In the genomic region with DNA sequence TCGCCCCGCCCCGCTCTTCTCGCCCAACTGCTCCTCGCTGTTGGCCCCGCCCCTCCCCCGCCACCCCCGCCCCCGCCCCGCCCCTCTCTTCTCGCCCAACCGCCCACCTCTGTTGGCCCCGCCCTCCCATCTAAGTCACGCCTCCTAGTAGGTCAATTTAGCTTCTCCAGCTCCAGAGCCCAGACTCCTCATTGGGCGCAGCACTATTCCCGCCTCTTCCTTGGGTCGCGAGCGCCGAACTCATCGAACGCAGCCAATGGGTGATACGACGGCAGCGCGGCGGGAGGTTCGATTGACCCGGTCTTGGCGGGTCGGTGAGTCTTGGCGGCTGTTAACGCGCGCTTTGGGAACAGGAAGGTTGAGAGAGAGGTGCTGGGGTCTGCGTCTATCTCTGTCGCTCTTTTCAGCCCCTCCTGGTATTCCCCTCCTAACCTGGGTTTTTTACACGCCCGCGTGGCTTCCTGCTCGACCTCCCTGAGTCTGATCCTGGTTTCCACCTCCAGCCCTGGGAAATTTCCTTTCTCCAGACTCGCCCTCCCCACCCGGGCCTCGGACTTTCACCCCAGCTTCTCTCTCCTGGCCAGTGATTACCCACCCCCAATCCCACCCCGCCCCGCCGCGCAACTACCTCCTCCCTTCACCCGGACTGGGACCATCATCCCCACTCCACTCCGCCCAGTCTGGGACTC, we compare ENCODE assay signal across 1 cellular context.
TF ChIP-seq lines count a peak whose summit lies in the region.

A gene (plus strand): TSS at position 331 of the 689 bp plus-strand sequence. CDS start 643 bp downstream, outside the sequence.

TF ChIP-seq in HepG2, 621 proteins besides CTCF, POLR2A, EP300 and RAD21 (continued from another document and continues in another):
- TF ChIP-seq, protein P1, sequence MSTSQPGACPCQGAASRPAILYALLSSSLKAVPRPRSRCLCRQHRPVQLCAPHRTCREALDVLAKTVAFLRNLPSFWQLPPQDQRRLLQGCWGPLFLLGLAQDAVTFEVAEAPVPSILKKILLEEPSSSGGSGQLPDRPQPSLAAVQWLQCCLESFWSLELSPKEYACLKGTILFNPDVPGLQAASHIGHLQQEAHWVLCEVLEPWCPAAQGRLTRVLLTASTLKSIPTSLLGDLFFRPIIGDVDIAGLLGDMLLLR (CRISPR knock-in tag; IDR thresholded peaks at IDR 0.05), result peak; percentile 71
- TF ChIP-seq, protein P2, sequence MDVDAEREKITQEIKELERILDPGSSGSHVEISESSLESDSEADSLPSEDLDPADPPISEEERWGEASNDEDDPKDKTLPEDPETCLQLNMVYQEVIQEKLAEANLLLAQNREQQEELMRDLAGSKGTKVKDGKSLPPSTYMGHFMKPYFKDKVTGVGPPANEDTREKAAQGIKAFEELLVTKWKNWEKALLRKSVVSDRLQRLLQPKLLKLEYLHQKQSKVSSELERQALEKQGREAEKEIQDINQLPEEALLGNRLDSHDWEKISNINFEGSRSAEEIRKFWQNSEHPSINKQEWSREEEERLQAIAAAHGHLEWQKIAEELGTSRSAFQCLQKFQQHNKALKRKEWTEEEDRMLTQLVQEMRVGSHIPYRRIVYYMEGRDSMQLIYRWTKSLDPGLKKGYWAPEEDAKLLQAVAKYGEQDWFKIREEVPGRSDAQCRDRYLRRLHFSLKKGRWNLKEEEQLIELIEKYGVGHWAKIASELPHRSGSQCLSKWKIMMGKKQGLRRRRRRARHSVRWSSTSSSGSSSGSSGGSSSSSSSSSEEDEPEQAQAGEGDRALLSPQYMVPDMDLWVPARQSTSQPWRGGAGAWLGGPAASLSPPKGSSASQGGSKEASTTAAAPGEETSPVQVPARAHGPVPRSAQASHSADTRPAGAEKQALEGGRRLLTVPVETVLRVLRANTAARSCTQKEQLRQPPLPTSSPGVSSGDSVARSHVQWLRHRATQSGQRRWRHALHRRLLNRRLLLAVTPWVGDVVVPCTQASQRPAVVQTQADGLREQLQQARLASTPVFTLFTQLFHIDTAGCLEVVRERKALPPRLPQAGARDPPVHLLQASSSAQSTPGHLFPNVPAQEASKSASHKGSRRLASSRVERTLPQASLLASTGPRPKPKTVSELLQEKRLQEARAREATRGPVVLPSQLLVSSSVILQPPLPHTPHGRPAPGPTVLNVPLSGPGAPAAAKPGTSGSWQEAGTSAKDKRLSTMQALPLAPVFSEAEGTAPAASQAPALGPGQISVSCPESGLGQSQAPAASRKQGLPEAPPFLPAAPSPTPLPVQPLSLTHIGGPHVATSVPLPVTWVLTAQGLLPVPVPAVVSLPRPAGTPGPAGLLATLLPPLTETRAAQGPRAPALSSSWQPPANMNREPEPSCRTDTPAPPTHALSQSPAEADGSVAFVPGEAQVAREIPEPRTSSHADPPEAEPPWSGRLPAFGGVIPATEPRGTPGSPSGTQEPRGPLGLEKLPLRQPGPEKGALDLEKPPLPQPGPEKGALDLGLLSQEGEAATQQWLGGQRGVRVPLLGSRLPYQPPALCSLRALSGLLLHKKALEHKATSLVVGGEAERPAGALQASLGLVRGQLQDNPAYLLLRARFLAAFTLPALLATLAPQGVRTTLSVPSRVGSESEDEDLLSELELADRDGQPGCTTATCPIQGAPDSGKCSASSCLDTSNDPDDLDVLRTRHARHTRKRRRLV (CRISPR knock-in tag; IDR thresholded peaks at IDR 0.05), result peak; percentile 53; the same call in 1 of the 2 replicates
- no peak for TF ChIP-seq GZF1 (CRISPR knock-in tag; IDR thresholded peaks at IDR 0.05)
- TF ChIP-seq SALL1 (CRISPR knock-in tag; IDR thresholded peaks at IDR 0.05), result peak; percentile 57
- no peak for TF ChIP-seq TRIM24 (CRISPR knock-in tag; IDR thresholded peaks at IDR 0.05)
- TF ChIP-seq NKX3-1 (CRISPR knock-in tag; IDR thresholded peaks at IDR 0.05), result 0 out of 2 replicates have a peak, but pooled peaks have one; percentile 24
- peak; percentile 89; the same call in 1 of the 2 replicates for TF ChIP-seq ZNF253 (CRISPR knock-in tag; IDR thresholded peaks at IDR 0.05; ENCODE audit: borderline replicate concordance)
- no peak for TF ChIP-seq ZNF432 (CRISPR knock-in tag; IDR thresholded peaks at IDR 0.05; ENCODE audit: borderline replicate concordance)
- TF ChIP-seq, protein P3, sequence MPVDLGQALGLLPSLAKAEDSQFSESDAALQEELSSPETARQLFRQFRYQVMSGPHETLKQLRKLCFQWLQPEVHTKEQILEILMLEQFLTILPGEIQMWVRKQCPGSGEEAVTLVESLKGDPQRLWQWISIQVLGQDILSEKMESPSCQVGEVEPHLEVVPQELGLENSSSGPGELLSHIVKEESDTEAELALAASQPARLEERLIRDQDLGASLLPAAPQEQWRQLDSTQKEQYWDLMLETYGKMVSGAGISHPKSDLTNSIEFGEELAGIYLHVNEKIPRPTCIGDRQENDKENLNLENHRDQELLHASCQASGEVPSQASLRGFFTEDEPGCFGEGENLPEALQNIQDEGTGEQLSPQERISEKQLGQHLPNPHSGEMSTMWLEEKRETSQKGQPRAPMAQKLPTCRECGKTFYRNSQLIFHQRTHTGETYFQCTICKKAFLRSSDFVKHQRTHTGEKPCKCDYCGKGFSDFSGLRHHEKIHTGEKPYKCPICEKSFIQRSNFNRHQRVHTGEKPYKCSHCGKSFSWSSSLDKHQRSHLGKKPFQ (CRISPR knock-in tag; IDR thresholded peaks at IDR 0.05; ENCODE audit: insufficient replicate concordance), result no peak
- TF ChIP-seq MXI1 (IDR thresholded peaks at IDR 0.05; ENCODE audit: borderline replicate concordance, low read depth, low read length), result peak; percentile 93
- TF ChIP-seq CHD2 (IDR thresholded peaks at IDR 0.05; ENCODE audit: low read depth, low read length), result peak; percentile 73
- TF ChIP-seq, protein P4, sequence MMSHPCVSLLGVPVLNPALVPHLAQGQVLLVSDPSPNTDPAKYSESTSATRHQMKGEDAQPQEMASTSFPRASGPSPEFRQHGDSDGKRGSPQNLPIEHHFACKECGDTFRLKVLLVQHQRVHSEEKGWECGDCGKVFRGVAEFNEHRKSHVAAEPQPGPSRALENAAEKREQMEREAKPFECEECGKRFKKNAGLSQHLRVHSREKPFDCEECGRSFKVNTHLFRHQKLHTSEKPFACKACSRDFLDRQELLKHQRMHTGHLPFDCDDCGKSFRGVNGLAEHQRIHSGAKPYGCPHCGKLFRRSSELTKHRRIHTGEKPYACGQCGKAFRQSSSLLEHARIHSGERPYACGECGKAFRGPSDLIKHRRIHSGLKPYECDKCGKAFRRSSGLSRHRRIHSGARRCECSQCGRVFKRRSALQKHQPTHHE (CRISPR knock-in tag; IDR thresholded peaks at IDR 0.05; ENCODE audit: borderline replicate concordance), result peak; percentile 79
- no peak; the same call in 1 of the 2 replicates for TF ChIP-seq ZIK1 (CRISPR knock-in tag; IDR thresholded peaks at IDR 0.05; ENCODE audit: borderline replicate concordance, low read depth)
- TF ChIP-seq CC2D1A (CRISPR knock-in tag; IDR thresholded peaks at IDR 0.05), result 0 out of 2 replicates have a peak, but pooled peaks have one; percentile 21
- TF ChIP-seq KDM2A (CRISPR knock-in tag; IDR thresholded peaks at IDR 0.05; ENCODE audit: borderline replicate concordance, low read depth), result peak; percentile 63
- TF ChIP-seq FOXA1 (IDR thresholded peaks at IDR 0.05), result no peak
- TF ChIP-seq FOXA1 (CRISPR knock-in tag; IDR thresholded peaks at IDR 0.05), result 0 out of 2 replicates have a peak, but pooled peaks have one; percentile 25
- TF ChIP-seq ASH2L (IDR thresholded peaks at IDR 0.05; ENCODE audit: insufficient read length, low read depth, low read length), result no peak
- peak; percentile 55; the same call in 1 of the 2 replicates for TF ChIP-seq MAZ (IDR thresholded peaks at IDR 0.05; ENCODE audit: borderline replicate concordance, low read depth, low read length)
- TF ChIP-seq MAZ (CRISPR knock-in tag; IDR thresholded peaks at IDR 0.05; ENCODE audit: low read depth), result 0 out of 2 replicates have a peak, but pooled peaks have one; percentile 13
- peak; percentile 77; the same call in 1 of the 2 replicates for TF ChIP-seq ZNF724P (CRISPR knock-in tag; IDR thresholded peaks at IDR 0.05; ENCODE audit: borderline replicate concordance)
- TF ChIP-seq DR1 (CRISPR knock-in tag; IDR thresholded peaks at IDR 0.05), result peak; percentile 68; the same call in 1 of the 2 replicates
- TF ChIP-seq NONO (IDR thresholded peaks at IDR 0.05), result no peak
- TF ChIP-seq NONO (CRISPR knock-in tag; conservative IDR thresholded peaks at IDR 0.05), result peak; percentile 87
- no peak for TF ChIP-seq NFE2L1 (CRISPR knock-in tag; IDR thresholded peaks at IDR 0.05; ENCODE audit: borderline replicate concordance)
- TF ChIP-seq PHF20 (CRISPR knock-in tag; IDR thresholded peaks at IDR 0.05), result peak; percentile 67
- TF ChIP-seq, protein P5, sequence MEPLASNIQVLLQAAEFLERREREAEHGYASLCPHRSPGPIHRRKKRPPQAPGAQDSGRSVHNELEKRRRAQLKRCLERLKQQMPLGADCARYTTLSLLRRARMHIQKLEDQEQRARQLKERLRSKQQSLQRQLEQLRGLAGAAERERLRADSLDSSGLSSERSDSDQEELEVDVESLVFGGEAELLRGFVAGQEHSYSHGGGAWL (CRISPR knock-in tag; IDR thresholded peaks at IDR 0.05), result peak; percentile 86
- peak; percentile 64 for TF ChIP-seq HNF4A (CRISPR knock-in tag; IDR thresholded peaks at IDR 0.05)
- TF ChIP-seq ZSCAN25 (CRISPR knock-in tag; IDR thresholded peaks at IDR 0.05), result no peak
- TF ChIP-seq U2AF2 (IDR thresholded peaks at IDR 0.05; ENCODE audit: low read depth, low read length), result no peak
- no peak for TF ChIP-seq ZNF496 (CRISPR knock-in tag; IDR thresholded peaks at IDR 0.05; ENCODE audit: insufficient replicate concordance)
- peak; percentile 41; the same call in 1 of the 2 replicates for TF ChIP-seq MIXL1 (CRISPR knock-in tag; IDR thresholded peaks at IDR 0.05)
- peak in 1 of 2 experiments; percentile 87; a peak in 2 of 4 replicates for TF ChIP-seq KLF16 (CRISPR knock-in tag; IDR thresholded peaks at IDR 0.05)
- TF ChIP-seq JUNB (CRISPR knock-in tag; IDR thresholded peaks at IDR 0.05; ENCODE audit: borderline replicate concordance), result peak; percentile 70; the same call in 1 of the 2 replicates
- TF ChIP-seq, protein P6, sequence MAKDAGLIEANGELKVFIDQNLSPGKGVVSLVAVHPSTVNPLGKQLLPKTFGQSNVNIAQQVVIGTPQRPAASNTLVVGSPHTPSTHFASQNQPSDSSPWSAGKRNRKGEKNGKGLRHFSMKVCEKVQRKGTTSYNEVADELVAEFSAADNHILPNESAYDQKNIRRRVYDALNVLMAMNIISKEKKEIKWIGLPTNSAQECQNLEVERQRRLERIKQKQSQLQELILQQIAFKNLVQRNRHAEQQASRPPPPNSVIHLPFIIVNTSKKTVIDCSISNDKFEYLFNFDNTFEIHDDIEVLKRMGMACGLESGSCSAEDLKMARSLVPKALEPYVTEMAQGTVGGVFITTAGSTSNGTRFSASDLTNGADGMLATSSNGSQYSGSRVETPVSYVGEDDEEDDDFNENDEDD (CRISPR knock-in tag; IDR thresholded peaks at IDR 0.05; ENCODE audit: borderline replicate concordance), result peak; percentile 100
- TF ChIP-seq TAF15 (IDR thresholded peaks at IDR 0.05; ENCODE audit: low read depth, low read length, poor library complexity, severe bottlenecking), result peak; percentile 75
- TF ChIP-seq RAD51 (IDR thresholded peaks at IDR 0.05; ENCODE audit: borderline replicate concordance), result no peak
- no peak for TF ChIP-seq NR2F2 (IDR thresholded peaks at IDR 0.05; ENCODE audit: borderline replicate concordance, low read depth)
- TF ChIP-seq RARA (CRISPR knock-in tag; IDR thresholded peaks at IDR 0.05), result peak; percentile 11; the same call in 1 of the 2 replicates
- peak; percentile 99 for TF ChIP-seq HDAC1 (CRISPR knock-in tag; IDR thresholded peaks at IDR 0.05)
- TF ChIP-seq, protein P7, sequence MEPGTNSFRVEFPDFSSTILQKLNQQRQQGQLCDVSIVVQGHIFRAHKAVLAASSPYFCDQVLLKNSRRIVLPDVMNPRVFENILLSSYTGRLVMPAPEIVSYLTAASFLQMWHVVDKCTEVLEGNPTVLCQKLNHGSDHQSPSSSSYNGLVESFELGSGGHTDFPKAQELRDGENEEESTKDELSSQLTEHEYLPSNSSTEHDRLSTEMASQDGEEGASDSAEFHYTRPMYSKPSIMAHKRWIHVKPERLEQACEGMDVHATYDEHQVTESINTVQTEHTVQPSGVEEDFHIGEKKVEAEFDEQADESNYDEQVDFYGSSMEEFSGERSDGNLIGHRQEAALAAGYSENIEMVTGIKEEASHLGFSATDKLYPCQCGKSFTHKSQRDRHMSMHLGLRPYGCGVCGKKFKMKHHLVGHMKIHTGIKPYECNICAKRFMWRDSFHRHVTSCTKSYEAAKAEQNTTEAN (CRISPR knock-in tag; conservative IDR thresholded peaks at IDR 0.05), result 0 out of 2 replicates have a peak, but pooled peaks have one; percentile 17
- TF ChIP-seq ZNF564 (CRISPR knock-in tag; IDR thresholded peaks at IDR 0.05), result peak; percentile 71; the same call in 1 of the 2 replicates
- peak; percentile 96 for TF ChIP-seq GABPB1 (CRISPR knock-in tag; IDR thresholded peaks at IDR 0.05)
- peak; percentile 40; the same call in 1 of the 2 replicates for TF ChIP-seq HCFC1 (IDR thresholded peaks at IDR 0.05; ENCODE audit: low read depth, low read length)
- no peak for TF ChIP-seq SOX6 (IDR thresholded peaks at IDR 0.05)
- 0 out of 2 replicates have a peak, but pooled peaks have one; percentile 18 for TF ChIP-seq SOX6 (CRISPR knock-in tag; IDR thresholded peaks at IDR 0.05)
- no peak for TF ChIP-seq ZFAT (CRISPR knock-in tag; conservative IDR thresholded peaks at IDR 0.05)
- TF ChIP-seq TCF12 (IDR thresholded peaks at IDR 0.05), result no peak
- TF ChIP-seq TCF12 (CRISPR knock-in tag; IDR thresholded peaks at IDR 0.05), result 0 out of 2 replicates have a peak, but pooled peaks have one; percentile 28
